In genomic region chr10:35421553-35422178, GRCh38 we compare ENCODE assay signal across 10 cellular contexts.
DNase-seq lines count a peak whose midpoint lies in the region; ATAC-seq, FAIRE-seq and TF ChIP-seq lines count a peak whose summit lies in the region.
"Had no signal": no experiment of that assay in that cellular context is flagged by ENCODE, and none has a peak within 500 bp of the region (broad histone marks: within the 10 kb centered on the region; RNA-seq: fewer than 3 reads in every experiment).

No MANE protein-coding gene starts in this region.

- peaks cover 95% of the 10 kb centered on the region for H3K79me2 ChIP-seq in hepatocyte

- no peak overlapping the region for H3K4me3 ChIP-seq in astrocyte of the spinal cord (ENCODE audit: low read depth, low read length)
- no peak overlapping the region for H3K4me3 ChIP-seq in hepatocyte
- H3K4me3 ChIP-seq in skin epidermis, result no peak overlapping the region

- H3K27me3 Mint-ChIP-seq in activated CD4-positive, alpha-beta T cell treated with anti-CD3 and anti-CD28 coated beads, Interleukin-2, amount 10 ng/mL, durations not matched to agents 7 days and 5 days, result no peaks in the 10 kb centered on the region
- H3K27me3 Mint-ChIP-seq: activated T-cell treated with anti-CD3 and anti-CD28 coated beads, Interleukin-2, amount 50 U/mL, for 24 hours had no signal

- no peaks in the 10 kb centered on the region for H3K9me2 ChIP-seq in hepatocyte (replicated peaks; ENCODE audit: insufficient read depth)

- in situ Hi-C loops in astrocyte of the spinal cord (cut with HindIII; ENCODE audit: low sequenced_read_pairs), result no loop called here

- H4K20me1 ChIP-seq in hepatocyte (ENCODE audit: insufficient read depth, poor library complexity, severe bottlenecking), result peaks cover 14% of the 10 kb centered on the region

- H3K36me3 Mint-ChIP-seq in activated CD4-positive, alpha-beta T cell treated with anti-CD3 and anti-CD28 coated beads, Interleukin-2, amount 10 ng/mL, durations not matched to agents 7 days and 5 days (ENCODE audit: low read depth), result peaks cover 5% of the 10 kb centered on the region

- no peaks in the 10 kb centered on the region for H3K9me3 ChIP-seq in hepatocyte (ENCODE audit: low read depth)

- H3K4me2 ChIP-seq in hepatocyte, result peak overlapping the region; percentile 47

- DNase-seq in H54 (ENCODE audit: insufficient read length, low spot score), result peak; percentile 63
- DNase-seq in astrocyte of the spinal cord (ENCODE audit: low read depth, low spot score), result peak; percentile 88
- DNase-seq in hepatocyte (ENCODE audit: low spot score), result peak; percentile 56
- no peak for DNase-seq in activated CD4-positive, alpha-beta T cell treated with anti-CD3 and anti-CD28 coated beads, Interleukin-2, amount 10 ng/mL, durations not matched to agents 7 days and 5 days
- DNase-seq: activated T-cell treated with anti-CD3 and anti-CD28 coated beads, Interleukin-2, amount 50 U/mL, for 24 hours had no signal

- no peaks in the 10 kb centered on the region for H3K27me3 ChIP-seq in hepatocyte

- H3K27ac ChIP-seq in hepatocyte (peak overlapping the region; percentile 77), skin epidermis (peak overlapping the region in 15 of 21 experiments; percentile 1 to 79 (median 47))

- no peak for TF ChIP-seq POLR2A in H54 (IDR thresholded peaks at IDR 0.05; ENCODE audit: low read depth, low read length)

- TF ChIP-seq CTCF in astrocyte of the spinal cord (IDR thresholded peaks at IDR 0.05; ENCODE audit: low read depth, low read length), result no peak
- TF ChIP-seq CTCF in hepatocyte (IDR thresholded peaks at IDR 0.05; ENCODE audit: poor library complexity), result no peak

- H3K4me1 Mint-ChIP-seq in activated CD4-positive, alpha-beta T cell treated with anti-CD3 and anti-CD28 coated beads, Interleukin-2, amount 10 ng/mL, durations not matched to agents 7 days and 5 days, result peaks cover 9% of the 10 kb centered on the region

- H3K4me1 ChIP-seq in hepatocyte (ENCODE audit: insufficient read depth), result peaks cover 8% of the 10 kb centered on the region

- no peaks in the 10 kb centered on the region for H3K9me3 Mint-ChIP-seq in activated CD4-positive, alpha-beta T cell treated with anti-CD3 and anti-CD28 coated beads, Interleukin-2, amount 10 ng/mL, durations not matched to agents 7 days and 5 days
- H3K9me3 Mint-ChIP-seq: activated T-cell treated with anti-CD3 and anti-CD28 coated beads, Interleukin-2, amount 50 U/mL, for 24 hours had no signal

- POLR2A ChIA-PET in activated CD4-positive, alpha-beta T cell treated with anti-CD3 and anti-CD28 coated beads, Interleukin-2, amount 10 ng/mL, durations not matched to agents 7 days and 5 days (lab: Charles Lee), result no interaction called here

- H3K36me3 ChIP-seq in hepatocyte (replicated peaks; ENCODE audit: insufficient read depth, low read depth), result no peaks in the 10 kb centered on the region

- H2AFZ ChIP-seq in hepatocyte, result no peak overlapping the region

- peak; percentile 89 for FAIRE-seq in H54 (lab: Jason Lieb, UNC)
- FAIRE-seq: GM18507 had no signal

- H3K4me3 Mint-ChIP-seq in activated CD4-positive, alpha-beta T cell treated with anti-CD3 and anti-CD28 coated beads, Interleukin-2, amount 10 ng/mL, durations not matched to agents 7 days and 5 days, result no peak overlapping the region
- H3K4me3 Mint-ChIP-seq: activated T-cell treated with anti-CD3 and anti-CD28 coated beads, Interleukin-2, amount 50 U/mL, for 24 hours had no signal

- WGBS in hepatocyte (ENCODE audit: low lambda C conversion rate, missing lambda C conversion rate), result 57% methylated on average over 5 of the region's 5 CpGs

- H3K27ac Mint-ChIP-seq in activated CD4-positive, alpha-beta T cell treated with anti-CD3 and anti-CD28 coated beads, Interleukin-2, amount 10 ng/mL, durations not matched to agents 7 days and 5 days, result no peak overlapping the region
- H3K27ac Mint-ChIP-seq: activated T-cell treated with anti-CD3 and anti-CD28 coated beads, Interleukin-2, amount 50 U/mL, for 24 hours had no signal

- ATAC-seq in GM18873 (IDR thresholded peaks at IDR 0.05; ENCODE audit: low FRiP score, unreplicated experiment) (no peak), GM21717 (IDR thresholded peaks at IDR 0.05; ENCODE audit: unreplicated experiment) (no peak), HG03025 (IDR thresholded peaks at IDR 0.05; ENCODE audit: low FRiP score, unreplicated experiment) (no peak)

- CTCF ChIA-PET in activated CD4-positive, alpha-beta T cell treated with anti-CD3 and anti-CD28 coated beads, Interleukin-2, amount 10 ng/mL, durations not matched to agents 7 days and 5 days (lab: Charles Lee), result interaction anchor here (0.8 kb wide), 3 partner anchors 12 to 20 kb away, joined by 3 to 6 read pairs (median 3); no protein-coding TSS in a partner anchor
